ENCODE assay signal across 9 cellular contexts in genomic region chr16:69188716-69189115, GRCh38. TPM values are rescaled to one million over a fixed set of nuclear protein-coding genes. Genes with fewer than 3 reads are reported as not detected.
A peak's percentile ranks its signal among the peaks of the same experiment; 100 is the strongest.
DNase-seq lines count a peak whose midpoint lies in the region; ATAC-seq lines count a peak whose summit lies in the region.
"Had no signal": no experiment of that assay in that cellular context is flagged by ENCODE, and none has a peak within 500 bp of the region (broad histone marks: within the 10 kb centered on the region; RNA-seq: fewer than 3 reads in every experiment).

No MANE protein-coding gene starts in this region.

- H3K36me3 ChIP-seq in HUES64 (ENCODE audit: insufficient read depth, low read length) = no peaks in the 10 kb centered on the region
- no peaks in the 10 kb centered on the region for H3K36me3 ChIP-seq in muscle layer of duodenum (ENCODE audit: control insufficient read depth in 1 of 2, insufficient read depth in 2 of 2, low read length in 2 of 2)

- DNase-seq in ACHN (peak; percentile 38), SKM-1 treated with dmso at 0.1 percent for 144 hours (lab: John Stamatoyannopoulos, UW; ENCODE audit: unreplicated experiment) (no peak)
- no peak for DNase-seq in central memory CD8-positive, alpha-beta T cell (ENCODE audit: low spot score in 2 of 2)
- DNase-seq: T1000 had no signal

- peak overlapping the region; percentile 100 for H3K4me3 Mint-ChIP-seq in central memory CD8-positive, alpha-beta T cell

- no peaks in the 10 kb centered on the region for H3K9me3 Mint-ChIP-seq in central memory CD8-positive, alpha-beta T cell

- peaks cover 12% of the 10 kb centered on the region for H3K36me3 Mint-ChIP-seq in central memory CD8-positive, alpha-beta T cell (ENCODE audit: insufficient read depth)

- H3K4me1 ChIP-seq in HUES64 (ENCODE audit: insufficient read depth, low read length) = peaks cover 14% of the 10 kb centered on the region
- H3K4me1 ChIP-seq in muscle layer of duodenum (ENCODE audit: control insufficient read depth in 1 of 2, insufficient read depth in 2 of 2, low read length in 2 of 2) = peaks cover 3 to 7% of the 10 kb centered on the region in 2 donors

- H3K27me3 ChIP-seq in HUES64 (ENCODE audit: insufficient read depth, low read length) (no peaks in the 10 kb centered on the region), muscle layer of duodenum (ENCODE audit: low read depth, low read length) (no peaks in the 10 kb centered on the region)

- peak overlapping the region; percentile 97 for H3K4me3 ChIP-seq in HUES64 (ENCODE audit: low read length)
- H3K4me3 ChIP-seq in muscle layer of duodenum (ENCODE audit: low read depth in 1 of 2, low read length in 2 of 2) = peak overlapping the region; percentile 73 to 80

- peak overlapping the region; percentile 94; the same call in 1 of the 2 replicates for H3K9ac ChIP-seq in HUES64 (ENCODE audit: low read depth, low read length)

- peaks cover 56% of the 10 kb centered on the region for H3K4me1 Mint-ChIP-seq in central memory CD8-positive, alpha-beta T cell

- H3K27ac Mint-ChIP-seq in central memory CD8-positive, alpha-beta T cell (ENCODE audit: low read depth) = peak overlapping the region; percentile 69

- 43% methylated on average over 5 of the region's 5 CpGs for WGBS in HUES64

- H3K9me3 ChIP-seq in HUES64 (ENCODE audit: insufficient read depth, low read depth, low read length) (no peaks in the 10 kb centered on the region), muscle layer of duodenum (ENCODE audit: control insufficient read depth in 1 of 2, low read length in 2 of 2) (no peaks in the 10 kb centered on the region)

- in situ Hi-C loops in ACHN (cut with HindIII; ENCODE audit: low pct_ligation_motif_present, low pct_unique_long_range_greater_than_20kb, low sequenced_read_pairs) = no loop called here

- no peaks in the 10 kb centered on the region for H3K27me3 Mint-ChIP-seq in central memory CD8-positive, alpha-beta T cell

- H3K27ac ChIP-seq in HUES64 (ENCODE audit: low read depth, low read length) = no peak overlapping the region
- H3K27ac ChIP-seq in muscle layer of duodenum (ENCODE audit: low read length) = no peak overlapping the region

- no peak for ATAC-seq in central memory CD8-positive, alpha-beta T cell (replicated peaks; ENCODE audit: extremely low read depth, poor library complexity, severe bottlenecking)
- no peak for ATAC-seq in GM21737 (IDR thresholded peaks at IDR 0.05; ENCODE audit: unreplicated experiment)
- no peak for ATAC-seq in HG03439 (IDR thresholded peaks at IDR 0.05; ENCODE audit: unreplicated experiment)
- no peak for ATAC-seq in esophagus mucosa

RNA-seq across cellular contexts. Expression of gene SNTB2, which starts 1.8 kb away (rescaled TPM):
- 7.4 TPM for polyA plus RNA-seq in HUES64 (2013, experiment 1 of 2)
- polyA plus RNA-seq in HUES64 (2013, experiment 2 of 2) = 6.3 TPM
- 25.2 TPM for total RNA-seq in esophagus mucosa

RNA-seq across cellular contexts. Expression of gene UTP4, which starts 56.3 kb away (rescaled TPM):
- polyA plus RNA-seq in HUES64 (2013, experiment 1 of 2) = 90.1 TPM
- 78.6 TPM for polyA plus RNA-seq in HUES64 (2013, experiment 2 of 2)
- 30.2 TPM for total RNA-seq in esophagus mucosa

RNA-seq across cellular contexts. Expression of gene CHTF8, which starts 56.3 kb away (rescaled TPM):
- polyA plus RNA-seq in HUES64 (2013, experiment 1 of 2) = 115 TPM
- polyA plus RNA-seq in HUES64 (2013, experiment 2 of 2) = 120 TPM
- total RNA-seq in esophagus mucosa = 89.6 TPM
